Comparison of ENCODE assay signal across 8 cellular contexts in genomic region chr12:94459773-94460593, GRCh38. TPM values are rescaled to one million over a fixed set of nuclear protein-coding genes. Genes with fewer than 3 reads are reported as not detected.
DNase-seq lines count a peak whose midpoint lies in the region; ATAC-seq and TF ChIP-seq lines count a peak whose summit lies in the region.

TSS of gene CEP83 (minus strand) at chr12:94459867. CDS start at chr12:94412490, 47,377 bp downstream.

- H3K27me3 Mint-ChIP-seq in CD8-positive, alpha-beta T cell (ENCODE audit: low read depth), result peaks cover 5% of the 10 kb centered on the region

- ATAC-seq in CD8-positive, alpha-beta T cell, result peak; percentile 96
- peak; percentile 98 for ATAC-seq in GM19467 (IDR thresholded peaks at IDR 0.05; ENCODE audit: unreplicated experiment)

- peaks cover 8% of the 10 kb centered on the region for H3K36me3 Mint-ChIP-seq in CD8-positive, alpha-beta T cell

- peak within 1 kb of the TSS; percentile 96 for H3K4me3 Mint-ChIP-seq in CD8-positive, alpha-beta T cell

- no peak for TF ChIP-seq CTCF in CD8-positive, alpha-beta T cell (IDR thresholded peaks at IDR 0.05)

- CTCF ChIA-PET in CD8-positive, alpha-beta T cell (lab: Charles Lee), result interaction anchor here (0.9 to 1.4 kb wide), 3 partner anchors 9 to 358 kb away, joined by 4 to 6 read pairs (median 4); no protein-coding TSS in a partner anchor

- H3K4me1 Mint-ChIP-seq in CD8-positive, alpha-beta T cell (ENCODE audit: low read depth), result peaks cover 33% of the 10 kb centered on the region

- DNase-seq in CD8-positive, alpha-beta T cell, result peak; percentile 90 to 98 (median 97)
- DNase-seq in HS-27A (ENCODE audit: low read depth), result peak; percentile 79
- peak; percentile 72 for DNase-seq in NK-92 (lab: John Stamatoyannopoulos, UW; ENCODE audit: unreplicated experiment)
- DNase-seq in activated CD8-positive, alpha-beta memory T cell treated with anti-CD3 and anti-CD28 coated beads for 24 hours, result peak; percentile 99
- peak; percentile 89 to 94 (median 92) for DNase-seq in effector memory CD4-positive, alpha-beta T cell
- peak; percentile 98 for DNase-seq in medulla oblongata (ENCODE audit: extremely low spot score)
- peak; percentile 95 for DNase-seq in stimulated activated CD8-positive, alpha-beta memory T cell treated with anti-CD3 and anti-CD28 coated beads, Interleukin-12 subunit alpha, Interleukin-12 subunit beta, amount 100 ng/mL, for 1 hour (ENCODE audit: low read depth)

- H3K9me3 Mint-ChIP-seq in CD8-positive, alpha-beta T cell, result no peaks in the 10 kb centered on the region

- no peaks in the 10 kb centered on the region for H3K27me3 ChIP-seq in CD8-positive, alpha-beta T cell (ENCODE audit: insufficient read depth, low read length)
- no peaks in the 10 kb centered on the region for H3K27me3 ChIP-seq in effector memory CD4-positive, alpha-beta T cell (replicated peaks; ENCODE audit: control insufficient read depth, insufficient read depth, low read length, poor library complexity, severe bottlenecking)

- H3K27ac Mint-ChIP-seq in CD8-positive, alpha-beta T cell, result peak within 1 kb of the TSS; percentile 94

- intact Hi-C loops in CD8-positive, alpha-beta T cell (cut with DNase I, micrococcal nuclease), result loop anchor here (1.0 to 10.0 kb wide), 18 partner anchors 198 to 1533 kb away; partner anchors contain the start of genes CRADD (in 2 of the 2), EEA1 (in 2 of the 2), FGD6 (in 2 of the 2) and NDUFA12 (in 2 of the 2)

- POLR2A ChIA-PET in CD8-positive, alpha-beta T cell (lab: Charles Lee), result interaction anchor here (0.6 to 1.4 kb wide), 5 partner anchors 9 to 255 kb away, joined by 3 to 5 read pairs (median 3); no protein-coding TSS in a partner anchor

- peak within 1 kb of the TSS; percentile 93 for H3K27ac ChIP-seq in CD8-positive, alpha-beta T cell (ENCODE audit: low read depth, low read length)
- peak within 1 kb of the TSS; percentile 72 for H3K27ac ChIP-seq in effector memory CD4-positive, alpha-beta T cell (ENCODE audit: insufficient read depth, low read length, poor library complexity, severe bottlenecking)

- H3K36me3 ChIP-seq in CD8-positive, alpha-beta T cell (ENCODE audit: insufficient read depth, low read length), result no peaks in the 10 kb centered on the region
- no peaks in the 10 kb centered on the region for H3K36me3 ChIP-seq in effector memory CD4-positive, alpha-beta T cell (ENCODE audit: control insufficient read depth, insufficient read depth, low read length)

- peaks cover 6% of the 10 kb centered on the region for H3K4me1 ChIP-seq in CD8-positive, alpha-beta T cell (ENCODE audit: insufficient read depth, low read length)
- no peaks in the 10 kb centered on the region for H3K4me1 ChIP-seq in effector memory CD4-positive, alpha-beta T cell (ENCODE audit: control insufficient read depth, insufficient read depth, low read length, poor library complexity, severe bottlenecking)

- no peaks in the 10 kb centered on the region for H3K9me3 ChIP-seq in CD8-positive, alpha-beta T cell (ENCODE audit: low read length)
- no peaks in the 10 kb centered on the region for H3K9me3 ChIP-seq in effector memory CD4-positive, alpha-beta T cell (ENCODE audit: control insufficient read depth, low read length)

- peak within 1 kb of the TSS; percentile 96 for H3K4me3 ChIP-seq in CD8-positive, alpha-beta T cell (ENCODE audit: low read depth, low read length)
- peak within 1 kb of the TSS; percentile 81 for H3K4me3 ChIP-seq in effector memory CD4-positive, alpha-beta T cell (ENCODE audit: insufficient read depth, low read depth, low read length, poor library complexity, severe bottlenecking)

RNA-seq across cellular contexts. Expression of gene CEP83, which starts in this region (rescaled TPM):
- 10 to 100 TPM in 1 of 2 experiments, 1 to 10 TPM in 1; 9.7 to 11.2 TPM for total RNA-seq in CD8-positive, alpha-beta T cell

Comparison
In these comparisons a context has a peak if more than half of its experiments do, and no peak if none do; other contexts are left out.
1. Peak in every context shown above with its lines: DNase-seq, ATAC-seq, H3K4me3 ChIP-seq and H3K27ac ChIP-seq.